12 cellular contexts compared by ENCODE assay signal in the genomic region with DNA sequence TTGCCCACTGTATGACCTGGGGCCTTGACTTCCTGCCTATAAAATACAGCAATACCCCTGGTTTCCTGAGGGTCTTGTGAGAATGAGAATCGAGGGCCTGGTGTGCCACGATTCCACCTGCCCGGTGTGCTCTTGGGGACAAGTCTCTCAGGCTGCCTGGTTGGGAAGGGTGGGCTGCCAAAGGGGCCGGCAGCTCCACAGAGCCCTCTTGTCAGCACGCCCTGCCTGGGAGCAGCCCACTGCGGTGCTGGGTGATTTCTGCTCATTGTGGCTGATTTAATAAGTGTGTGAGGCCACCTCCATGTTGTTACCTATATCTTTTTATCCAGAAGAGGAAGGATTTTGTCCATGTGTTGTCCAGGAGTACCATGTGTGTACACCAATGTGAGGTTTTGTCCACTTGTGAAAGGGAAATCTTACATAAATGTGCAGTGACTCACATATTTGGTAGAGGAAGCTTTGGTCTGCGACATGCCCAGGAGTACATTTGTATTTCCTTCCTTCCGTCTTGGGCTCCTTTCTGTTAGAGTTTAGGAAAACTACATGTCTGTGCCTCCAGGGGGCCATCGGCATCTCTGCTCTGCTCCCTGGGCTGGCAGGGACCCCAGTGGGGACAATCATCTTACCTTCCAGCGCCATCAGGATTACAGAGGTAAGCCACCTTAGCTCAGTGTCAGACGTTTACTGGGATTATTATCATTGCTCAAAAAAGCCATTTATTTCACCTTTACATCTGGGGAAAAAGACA.
A peak's percentile ranks its signal among the peaks of the same experiment; 100 is the strongest.
DNase-seq lines count a peak whose midpoint lies in the region; ATAC-seq and TF ChIP-seq lines count a peak whose summit lies in the region.
"Had no signal": no experiment of that assay in that cellular context is flagged by ENCODE, and none has a peak within 500 bp of the region (broad histone marks: within the 10 kb centered on the region; RNA-seq: fewer than 3 reads in every experiment).

No MANE protein-coding gene starts in this region.

- H3K4me1 Mint-ChIP-seq in activated CD8-positive, alpha-beta memory T cell treated with anti-CD3 and anti-CD28 coated beads, Interleukin-2, amount 10 ng/mL, durations not matched to agents 7 days and 5 days: no peaks in the 10 kb centered on the region
- H3K4me1 Mint-ChIP-seq in CD8-positive, alpha-beta memory T cell: peaks cover 0 to 2% (median 0%) of the 10 kb centered on the region in 3 donors
- H3K4me1 Mint-ChIP-seq: activated T-helper 17 cell treated with anti-CD3 and anti-CD28 coated beads, Interleukin-2, amount 50 U/mL, for 72 hours had no signal

- H3K9me3 Mint-ChIP-seq in activated CD8-positive, alpha-beta memory T cell treated with anti-CD3 and anti-CD28 coated beads, Interleukin-2, amount 10 ng/mL, durations not matched to agents 7 days and 5 days (ENCODE audit: low read depth): peaks cover 4% of the 10 kb centered on the region
- peaks cover 8 to 21% (median 18%) of the 10 kb centered on the region in 5 donors for H3K9me3 Mint-ChIP-seq in CD8-positive, alpha-beta memory T cell

- H3K36me3 ChIP-seq in stomach smooth muscle (ENCODE audit: control insufficient read depth in 2 of 2, insufficient read depth in 2 of 2, low read length in 2 of 2): no peaks in the 10 kb centered on the region
- no peaks in the 10 kb centered on the region for H3K36me3 ChIP-seq in CD8-positive, alpha-beta memory T cell (ENCODE audit: insufficient read depth, low read length)
- H3K36me3 ChIP-seq: left lung, MG63 had no signal

- TF ChIP-seq CTCF in fibroblast of mammary gland (conservative IDR thresholded peaks at IDR 0.05; ENCODE audit: control insufficient read depth, insufficient read depth, low read depth, low read length): peak; percentile 9

- H3K4me1 ChIP-seq in stomach smooth muscle (ENCODE audit: control insufficient read depth, insufficient read depth, low read length): peaks cover 47% of the 10 kb centered on the region
- H3K4me1 ChIP-seq in CD8-positive, alpha-beta memory T cell (ENCODE audit: insufficient read depth, low read length): no peaks in the 10 kb centered on the region
- H3K4me1 ChIP-seq: left lung had no signal

- H3K4me3 ChIP-seq in fibroblast of mammary gland (ENCODE audit: control insufficient read depth, low read depth, low read length): no peak overlapping the region
- H3K4me3 ChIP-seq in stomach smooth muscle (ENCODE audit: low read length in 2 of 2): peak overlapping the region in 1 of 2 donors; percentile 22
- H3K4me3 ChIP-seq in CD8-positive, alpha-beta memory T cell (ENCODE audit: low read length): no peak overlapping the region
- H3K4me3 ChIP-seq: left lung, MG63 had no signal

- no peaks in the 10 kb centered on the region for H3K9me3 ChIP-seq in stomach smooth muscle (ENCODE audit: control insufficient read depth in 2 of 2, low read length in 2 of 2)
- H3K9me3 ChIP-seq in CD8-positive, alpha-beta memory T cell (ENCODE audit: low read length): no peaks in the 10 kb centered on the region

- peak; percentile 36 for DNase-seq in activated CD8-positive, alpha-beta memory T cell treated with anti-CD3 and anti-CD28 coated beads, Interleukin-2, amount 10 ng/mL, durations not matched to agents 7 days and 5 days
- no peak for DNase-seq in activated CD8-positive, alpha-beta memory T cell treated with anti-CD3 and anti-CD28 coated beads for 24 hours
- peak; percentile 12 to 16 for DNase-seq in NOMO-1 (lab: John Stamatoyannopoulos, UW; ENCODE audit: unreplicated experiment in 2 of 2)
- DNase-seq in fibroblast of mammary gland (ENCODE audit: low read depth): no peak
- no peak for DNase-seq in CD8-positive, alpha-beta memory T cell
- DNase-seq in stimulated activated CD4-positive, alpha-beta T cell treated with anti-CD3 and anti-CD28 coated beads, Interleukin-4, amount 100 ng/mL, for 24 hours: no peak
- DNase-seq: effector CD4-positive, alpha-beta T cell; left lung; MG63 had no signal

- H3K27me3 Mint-ChIP-seq in activated CD8-positive, alpha-beta memory T cell treated with anti-CD3 and anti-CD28 coated beads, Interleukin-2, amount 10 ng/mL, durations not matched to agents 7 days and 5 days: no peaks in the 10 kb centered on the region
- H3K27me3 Mint-ChIP-seq in CD8-positive, alpha-beta memory T cell: peaks cover 4 to 8% of the 10 kb centered on the region in 2 donors

- H3K27ac ChIP-seq in stomach smooth muscle (ENCODE audit: low read length): peak overlapping the region; percentile 84
- H3K27ac ChIP-seq in CD8-positive, alpha-beta memory T cell (ENCODE audit: low read depth, low read length): no peak overlapping the region
- H3K27ac ChIP-seq: left lung had no signal

- no peak for ATAC-seq in activated CD8-positive, alpha-beta memory T cell treated with anti-CD3 and anti-CD28 coated beads, Interleukin-2, amount 10 ng/mL, durations not matched to agents 7 days and 5 days
- ATAC-seq in GM18519 (IDR thresholded peaks at IDR 0.05; ENCODE audit: low FRiP score, unreplicated experiment): no peak
- ATAC-seq: activated T-helper 17 cell treated with anti-CD3 and anti-CD28 coated beads, Interleukin-2, amount 50 U/mL, for 72 hours; left lung had no signal

- H3K27ac Mint-ChIP-seq in activated CD8-positive, alpha-beta memory T cell treated with anti-CD3 and anti-CD28 coated beads, Interleukin-2, amount 10 ng/mL, durations not matched to agents 7 days and 5 days: no peak overlapping the region
- no peak overlapping the region for H3K27ac Mint-ChIP-seq in CD8-positive, alpha-beta memory T cell
- H3K27ac Mint-ChIP-seq: activated T-helper 17 cell treated with anti-CD3 and anti-CD28 coated beads, Interleukin-2, amount 50 U/mL, for 72 hours had no signal

- H3K27me3 ChIP-seq in stomach smooth muscle (ENCODE audit: control insufficient read depth in 1 of 2, insufficient read depth in 2 of 2, low read length in 2 of 2): no peaks in the 10 kb centered on the region
- no peaks in the 10 kb centered on the region for H3K27me3 ChIP-seq in CD8-positive, alpha-beta memory T cell (ENCODE audit: insufficient read depth, low read length, poor library complexity, severe bottlenecking)
- H3K27me3 ChIP-seq: left lung, MG63 had no signal

- peak overlapping the region; percentile 13 to 51 for H3K9ac ChIP-seq in stomach smooth muscle (ENCODE audit: low read length in 2 of 2)

- H3K36me3 Mint-ChIP-seq in activated CD8-positive, alpha-beta memory T cell treated with anti-CD3 and anti-CD28 coated beads, Interleukin-2, amount 10 ng/mL, durations not matched to agents 7 days and 5 days: peaks cover 2% of the 10 kb centered on the region
- no peaks in the 10 kb centered on the region for H3K36me3 Mint-ChIP-seq in CD8-positive, alpha-beta memory T cell

- CTCF ChIA-PET in activated CD8-positive, alpha-beta memory T cell treated with anti-CD3 and anti-CD28 coated beads, Interleukin-2, amount 10 ng/mL, durations not matched to agents 7 days and 5 days (lab: Charles Lee): interaction anchor here (0.8 kb wide), 1 partner anchor 278 kb away, joined by 3 read pairs; no protein-coding TSS in a partner anchor
- CTCF ChIA-PET in CD8-positive, alpha-beta memory T cell (lab: Charles Lee): no interaction called here

- no peak overlapping the region for H3K4me3 Mint-ChIP-seq in activated CD8-positive, alpha-beta memory T cell treated with anti-CD3 and anti-CD28 coated beads, Interleukin-2, amount 10 ng/mL, durations not matched to agents 7 days and 5 days
- no peak overlapping the region for H3K4me3 Mint-ChIP-seq in CD8-positive, alpha-beta memory T cell
- H3K4me3 Mint-ChIP-seq: activated T-helper 17 cell treated with anti-CD3 and anti-CD28 coated beads, Interleukin-2, amount 50 U/mL, for 72 hours had no signal

- POLR2A ChIA-PET in CD8-positive, alpha-beta memory T cell (lab: Charles Lee): no interaction called here

Comparison
In these comparisons a context has a peak if more than half of its experiments do, and no peak if none do; other contexts are left out.
1. DNase-seq: peak in activated CD8-positive, alpha-beta memory T cell treated with anti-CD3 and anti-CD28 coated beads, Interleukin-2, amount 10 ng/mL, durations not matched to agents 7 days and 5 days (single experiment) and NOMO-1 (2 of 2); none in activated CD8-positive, alpha-beta memory T cell treated with anti-CD3 and anti-CD28 coated beads for 24 hours (single experiment), fibroblast of mammary gland (single experiment), CD8-positive, alpha-beta memory T cell (0 of 5) and stimulated activated CD4-positive, alpha-beta T cell treated with anti-CD3 and anti-CD28 coated beads, Interleukin-4, amount 100 ng/mL, for 24 hours (single experiment).